In genomic region chr5:146565764-146566163, GRCh38 we compare ENCODE assay signal across 8 cellular contexts. TPM values are rescaled to one million over a fixed set of nuclear protein-coding genes. Genes with fewer than 3 reads are reported as not detected.
A peak's percentile ranks its signal among the peaks of the same experiment; 100 is the strongest.
DNase-seq lines count a peak whose midpoint lies in the region; ATAC-seq and TF ChIP-seq lines count a peak whose summit lies in the region.

No MANE protein-coding gene starts in this region.

- in situ Hi-C loops in KBM-7 (cut with MboI; ENCODE audit: low pct_unique_long_range_greater_than_20kb, low sequenced_read_pairs): no loop called here

- ATAC-seq in GM23338 (peak; percentile 98), PC-3 (peak; percentile 58)

- CTCF ChIA-PET in PC-3 (lab: Charles Lee): no interaction called here

- H4K20me1 ChIP-seq in GM23338 (replicated peaks; ENCODE audit: insufficient read depth) (no peaks in the 10 kb centered on the region), PC-3 (ENCODE audit: low read length) (no peaks in the 10 kb centered on the region)

- H3K36me3 ChIP-seq in GM23338 (ENCODE audit: insufficient read depth) (no peaks in the 10 kb centered on the region), PC-3 (ENCODE audit: low read depth, low read length) (no peaks in the 10 kb centered on the region), cardiac muscle cell (no peaks in the 10 kb centered on the region)

- H2AFZ ChIP-seq in GM23338: no peak overlapping the region
- H2AFZ ChIP-seq in PC-3 (ENCODE audit: low read length): peak overlapping the region; percentile 36; the same call in 1 of the 2 replicates

- BruUV-seq in PC-3 (replicated peaks; lab: Mats Ljungman, UMichigan): no TSS peak

- peak overlapping the region; percentile 46; the same call in 1 of the 2 replicates for H3K27ac Mint-ChIP-seq in GM23338

- H3K4me3 Mint-ChIP-seq in GM23338: no peak overlapping the region; the same call in 2 of the 3 replicates

- no peak overlapping the region for H3K9ac ChIP-seq in PC-3 (ENCODE audit: low read length)

- H3K27ac ChIP-seq in GM23338 (ENCODE audit: low read depth) (no peak overlapping the region), PC-3 (ENCODE audit: low read length) (no peak overlapping the region), cardiac muscle cell (no peak overlapping the region)

- H3K27me3 Mint-ChIP-seq in GM23338 (ENCODE audit: insufficient read depth, low read depth, poor library complexity): no peaks in the 10 kb centered on the region

- H3K79me2 ChIP-seq in GM23338 (replicated peaks; ENCODE audit: insufficient read depth): no peaks in the 10 kb centered on the region
- no peaks in the 10 kb centered on the region for H3K79me2 ChIP-seq in PC-3 (ENCODE audit: low read length)

- peaks cover 14% of the 10 kb centered on the region for H3K9me3 Mint-ChIP-seq in GM23338

- peaks cover 3% of the 10 kb centered on the region; the same call in 1 of the 2 replicates for H3K9me2 ChIP-seq in GM23338 (ENCODE audit: insufficient read depth)
- no peaks in the 10 kb centered on the region for H3K9me2 ChIP-seq in PC-3 (replicated peaks; ENCODE audit: low read length)

- peaks cover 5% of the 10 kb centered on the region for H3K4me1 Mint-ChIP-seq in GM23338

- no peaks in the 10 kb centered on the region for H3F3A ChIP-seq in GM23338 (replicated peaks; ENCODE audit: low read depth)
- H3F3A ChIP-seq in PC-3 (ENCODE audit: low read length, unreplicated experiment): no peaks in the 10 kb centered on the region

- TF ChIP-seq CTCF in GM12865 (IDR thresholded peaks at IDR 0.05; ENCODE audit: insufficient read depth, low read depth, low read length, missing control alignments): peak; percentile 61
- peak; percentile 80 to 90 for TF ChIP-seq CTCF in GM23338 (conservative IDR thresholded peaks at IDR 0.05; ENCODE audit: low read depth in 2 of 2)
- TF ChIP-seq CTCF in PC-3 (conservative IDR thresholded peaks at IDR 0.05; ENCODE audit: low read depth, low read length): peak; percentile 90
- TF ChIP-seq CTCF in cardiac muscle cell (IDR thresholded peaks at IDR 0.05; ENCODE audit: low read depth, low read length): peak; percentile 82
- TF ChIP-seq CTCF in retinal pigment epithelial cell (conservative IDR thresholded peaks at IDR 0.05; ENCODE audit: low read depth, low read length): peak; percentile 76

- no peak overlapping the region for H3K4me3 ChIP-seq in GM12865 (ENCODE audit: low read depth, low read length)
- H3K4me3 ChIP-seq in GM23338: no peak overlapping the region
- no peak overlapping the region for H3K4me3 ChIP-seq in PC-3 (ENCODE audit: low read length)
- H3K4me3 ChIP-seq in cardiac muscle cell: no peak overlapping the region
- H3K4me3 ChIP-seq in retinal pigment epithelial cell (ENCODE audit: low read length): no peak overlapping the region

- H3K9me3 ChIP-seq in PC-3 (ENCODE audit: low read length): no peaks in the 10 kb centered on the region
- H3K9me3 ChIP-seq in cardiac muscle cell (ENCODE audit: low read depth): no peaks in the 10 kb centered on the region

- POLR2A ChIA-PET in PC-3 (lab: Charles Lee; ENCODE audit: unreplicated experiment): no interaction called here

- H3K27me3 ChIP-seq in GM23338 (ENCODE audit: insufficient read depth): no peaks in the 10 kb centered on the region
- H3K27me3 ChIP-seq in PC-3 (ENCODE audit: low read length): 0 out of 2 replicates have a peak, but pooled peaks cover 3% of the 10 kb centered on the region
- H3K27me3 ChIP-seq in cardiac muscle cell: no peaks in the 10 kb centered on the region

- intact Hi-C loops in PC-3 (cut with micrococcal nuclease): loop anchor here (2.0 kb wide), 1 partner anchor 23 kb away; no protein-coding TSS in a partner anchor

- H3K36me3 Mint-ChIP-seq in GM23338 (ENCODE audit: low read depth): peaks cover 9% of the 10 kb centered on the region

- peak; percentile 68 for DNase-seq in GM12865 (ENCODE audit: low read depth)
- DNase-seq in GM23338 (ENCODE audit: low spot score): peak; percentile 90
- DNase-seq in KBM-7: peak; percentile 71
- peak; percentile 72 for DNase-seq in PC-3
- peak; percentile 40 for DNase-seq in activated naive CD4-positive, alpha-beta T cell treated with Interleukin-2 at 50 U/mL for 16 hours
- peak; percentile 72 to 76 for DNase-seq in cardiac muscle cell (ENCODE audit: low read depth in 1 of 2, low spot score in 1 of 2)
- peak; percentile 12 for DNase-seq in retinal pigment epithelial cell (ENCODE audit: low read depth)
- DNase-seq in OCI-M2 (lab: John Stamatoyannopoulos, UW; ENCODE audit: unreplicated experiment): no peak

- H3K4me1 ChIP-seq in GM23338 (ENCODE audit: insufficient read depth): peaks cover 12% of the 10 kb centered on the region
- H3K4me1 ChIP-seq in PC-3 (ENCODE audit: insufficient read depth, low read length): peaks cover 22% of the 10 kb centered on the region
- peaks cover 9% of the 10 kb centered on the region for H3K4me1 ChIP-seq in cardiac muscle cell (ENCODE audit: low read depth)

- H3K4me2 ChIP-seq in GM23338 (no peak overlapping the region), PC-3 (ENCODE audit: low read length) (peak overlapping the region; percentile 19)

TF ChIP-seq in GM23338, 12 proteins besides CTCF, POLR2A, EP300 and RAD21:
- TF ChIP-seq NANOG (IDR thresholded peaks at IDR 0.05; ENCODE audit: borderline replicate concordance) (no peak), CREB1 (CRISPR knock-in tag; IDR thresholded peaks at IDR 0.05; ENCODE audit: low read depth) (no peak), JUNB (IDR thresholded peaks at IDR 0.05; ENCODE audit: unreplicated experiment) (no peak), POLR2AphosphoS5 (IDR thresholded peaks at IDR 0.05; ENCODE audit: low read depth) (no peak), STAT1 (IDR thresholded peaks at IDR 0.05; ENCODE audit: unreplicated experiment) (no peak), ZNF331 (CRISPR knock-in tag; IDR thresholded peaks at IDR 0.05; ENCODE audit: low read depth) (no peak), REST (IDR thresholded peaks at IDR 0.05; ENCODE audit: unreplicated experiment) (no peak), EZH2 (IDR thresholded peaks at IDR 0.05; ENCODE audit: low read depth, unreplicated experiment) (no peak), ETS1 (IDR thresholded peaks at IDR 0.05) (no peak), EZH2phosphoT487 (IDR thresholded peaks at IDR 0.05; ENCODE audit: unreplicated experiment) (no peak), ZNF114 (CRISPR knock-in tag; IDR thresholded peaks at IDR 0.05) (no peak; the same call in 1 of the 2 replicates)
TF ChIP-seq in GM23338: peak in this region for 0.

RNA-seq across cellular contexts. Expression of gene GPR151, which starts 49.8 kb away (rescaled TPM):
- total RNA-seq in GM23338 (2014; rRNA removed; shearing (Covaris generic)): not detected in 2 replicates
- polyA plus RNA-seq in GM23338 (2016; fragmentation: Nextera tagmentation; extraction: Ambion mirVana) (not detected in 2 replicates), cardiac muscle cell (not detected in 2 replicates)
- total RNA-seq in PC-3 (2014; rRNA removed) (not detected in 2 replicates), cardiac muscle cell (not detected in 2 replicates)
